In the genomic region with DNA sequence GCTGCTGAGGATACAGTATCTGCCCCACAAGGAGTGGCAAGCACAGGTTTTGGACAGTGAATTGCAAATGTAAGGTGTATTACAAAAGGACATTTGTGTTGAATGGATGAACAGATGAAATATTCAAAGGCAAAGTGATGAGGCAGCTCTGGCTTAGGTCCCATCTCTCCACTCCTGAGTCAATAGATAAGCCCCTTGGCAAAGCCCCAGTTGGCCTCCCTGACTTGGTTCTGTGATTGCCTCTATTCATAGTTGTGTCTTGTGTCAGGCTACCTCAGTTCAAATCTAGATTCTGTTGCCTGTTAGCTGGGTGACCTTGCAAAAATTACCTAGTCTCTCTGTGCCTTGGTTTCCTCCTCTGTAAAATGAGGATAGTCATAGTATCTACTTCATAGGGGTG, we compare ENCODE assay signal across 17 cellular contexts. TPM values are rescaled to one million over a fixed set of nuclear protein-coding genes. Genes with fewer than 3 reads are reported as not detected.
DNase-seq lines count a peak whose midpoint lies in the region; ATAC-seq and TF ChIP-seq lines count a peak whose summit lies in the region.
"Had no signal": no experiment of that assay in that cellular context is flagged by ENCODE, and none has a peak within 500 bp of the region (broad histone marks: within the 10 kb centered on the region; RNA-seq: fewer than 3 reads in every experiment).

No MANE protein-coding gene starts in this region.

- no peak overlapping the region for H3K4me3 ChIP-seq in heart left ventricle
- H3K4me3 ChIP-seq in esophagus squamous epithelium, result no peak overlapping the region
- H3K4me3 ChIP-seq in osteoblast (ENCODE audit: insufficient read depth, low read length), result no peak overlapping the region
- H3K4me3 ChIP-seq: GM23338 had no signal

- H3K9me3 ChIP-seq in heart left ventricle, result no peaks in the 10 kb centered on the region
- H3K9me3 ChIP-seq in esophagus squamous epithelium, result no peaks in the 10 kb centered on the region
- no peaks in the 10 kb centered on the region for H3K9me3 ChIP-seq in osteoblast (ENCODE audit: low read depth, low read length)

- TF ChIP-seq POLR2A in heart left ventricle (IDR thresholded peaks at IDR 0.05) (no peak), esophagus squamous epithelium (IDR thresholded peaks at IDR 0.05) (no peak)

- peaks cover 5% of the 10 kb centered on the region for H4K20me1 ChIP-seq in osteoblast (ENCODE audit: insufficient read depth, low read length)

- peaks cover 0 to 18% (median 9%) of the 10 kb centered on the region in 9 donors for H3K36me3 ChIP-seq in heart left ventricle
- H3K36me3 ChIP-seq in esophagus squamous epithelium, result peaks cover 2 to 8% (median 5%) of the 10 kb centered on the region in 3 donors
- H3K36me3 ChIP-seq in osteoblast (ENCODE audit: insufficient read depth, low read length), result peaks cover 21% of the 10 kb centered on the region

- intact Hi-C loops in heart left ventricle (cut with DNase I), result no loop called here
- intact Hi-C loops in Right ventricle myocardium inferior (cut with DNase I), result no loop called here
- intact Hi-C loops in esophagus squamous epithelium (cut with DNase I), result no loop called here
- intact Hi-C loops in posterior vena cava (cut with DNase I), result loop anchor here in 1 of 2 donors (1.0 kb wide), 1 partner anchor 42 kb away; no protein-coding TSS in a partner anchor

- DNase-seq in heart left ventricle (peak in 1 of 5 donors; percentile 35), Right ventricle myocardium inferior (ENCODE audit: missing footprints) (no peak), esophagus squamous epithelium (lab: John Stamatoyannopoulos, UW) (no peak), posterior vena cava (ENCODE audit: low spot score) (peak; percentile 66), GM10266 (ENCODE audit: extremely low spot score) (no peak), osteoblast (ENCODE audit: insufficient read length, low spot score, missing footprints) (no peak), MV-4-11 (lab: John Stamatoyannopoulos, UW) (no peak)
- no peak for DNase-seq in stimulated activated naive CD4-positive, alpha-beta T cell treated with Interleukin-2 at 50 U/mL for 16 hours (lab: John Stamatoyannopoulos, UW)
- DNase-seq: activated CD8-positive, alpha-beta T cell treated with anti-CD3 and anti-CD28 coated beads, Interleukin-2, amount 10 ng/mL, durations not matched to agents 7 days and 5 days; effector CD8-positive, alpha-beta T cell; foreskin fibroblast; immature natural killer cell; NCI-H146; NCI-H526 treated with DMSO at 0.1 percent for 48 hours; stimulated activated naive CD4-positive, alpha-beta T cell had no signal

- H3K79me2 ChIP-seq in osteoblast (ENCODE audit: insufficient read depth, low read length), result no peaks in the 10 kb centered on the region

- H3K27me3 ChIP-seq in heart left ventricle (no peaks in the 10 kb centered on the region), esophagus squamous epithelium (no peaks in the 10 kb centered on the region), osteoblast (ENCODE audit: insufficient read depth, low read length) (no peaks in the 10 kb centered on the region)

- no peak overlapping the region for H2AFZ ChIP-seq in osteoblast (ENCODE audit: low read length)
- H2AFZ ChIP-seq: GM23338 had no signal

- no peak for TF ChIP-seq CTCF in heart left ventricle (IDR thresholded peaks at IDR 0.05)
- no peak for TF ChIP-seq CTCF in esophagus squamous epithelium (IDR thresholded peaks at IDR 0.05)
- no peak for TF ChIP-seq CTCF in GM10266 (IDR thresholded peaks at IDR 0.05; ENCODE audit: control insufficient read depth, insufficient read depth, low read depth, missing control alignments)
- TF ChIP-seq CTCF in osteoblast (IDR thresholded peaks at IDR 0.05; ENCODE audit: extremely low read depth, low read depth, low read length), result no peak

- H3K4me2 ChIP-seq in osteoblast (ENCODE audit: insufficient read depth, low read length), result no peak overlapping the region

- H3K4me1 ChIP-seq in heart left ventricle, result peaks cover 0 to 62% (median 43%) of the 10 kb centered on the region in 12 donors
- H3K4me1 ChIP-seq in esophagus squamous epithelium, result peaks cover 55 to 69% (median 64%) of the 10 kb centered on the region in 3 donors
- H3K4me1 ChIP-seq in osteoblast (ENCODE audit: insufficient read depth, low read length), result peaks cover 35% of the 10 kb centered on the region

- peak overlapping the region in 10 of 12 donors; percentile 30 to 96 (median 84) for H3K27ac ChIP-seq in heart left ventricle
- peak overlapping the region in 3 of 4 donors; percentile 92 to 97 (median 94) for H3K27ac ChIP-seq in esophagus squamous epithelium
- no peak overlapping the region for H3K27ac ChIP-seq in osteoblast (ENCODE audit: low read depth, low read length)

- ATAC-seq in heart left ventricle (no peak), Right ventricle myocardium inferior (no peak)
- ATAC-seq: activated CD8-positive, alpha-beta T cell treated with anti-CD3 and anti-CD28 coated beads, Interleukin-2, amount 10 ng/mL, durations not matched to agents 7 days and 5 days; GM23338 had no signal

RNA-seq across cellular contexts. Expression of a gene that starts 1.8 kb away (rescaled TPM):
- total RNA-seq in heart left ventricle, result 10 to 100 TPM; 15.7 to 84.3 (median 51.3) TPM
- 10 to 100 TPM; 19.4 to 29.0 TPM for polyA plus RNA-seq in heart left ventricle
- total RNA-seq in Right ventricle myocardium inferior, result 53.5 TPM
- 100 to 1,000 TPM in 1 of 4 donors, 10 to 100 TPM in 2, 1 to 10 TPM in 1; 4.3 to 365 (median 21.6) TPM for total RNA-seq in esophagus squamous epithelium
- total RNA-seq in posterior vena cava, result 100 to 1,000 TPM; 231 to 371 TPM
- 3.6 and 3.8 TPM in 2 replicates for total RNA-seq in osteoblast
- total RNA-seq: activated CD8-positive, alpha-beta T cell treated with anti-CD3 and anti-CD28 coated beads, Interleukin-2, amount 10 ng/mL, durations not matched to agents 7 days and 5 days; activated T-helper 2 cell treated with anti-CD3 and anti-CD28 coated beads, Interferon-gamma antibody, Interleukin-2, Interleukin-4, amounts not matched to agents 10 μg/mL and 5 μg/mL and 100 μg/mL, durations not matched to agents 14 hours and 24 hours and 36 hours had no signal

RNA-seq across cellular contexts. Expression of a gene that starts 10.5 kb away (rescaled TPM):
- total RNA-seq in heart left ventricle (10 to 100 TPM in 6 of 9 donors, 1 to 10 TPM in 3; 8.2 to 25.4 (median 12.1) TPM), Right ventricle myocardium inferior (13.0 TPM), esophagus squamous epithelium (10 to 100 TPM; 22.6 to 39.7 (median 28.1) TPM), posterior vena cava (10 to 100 TPM; 28.8 to 29.2 TPM), osteoblast (11.5 and 12.7 TPM in 2 replicates)
- 10 to 100 TPM in 1 of 2 donors, 1 to 10 TPM in 1; 5.7 to 20.0 TPM for polyA plus RNA-seq in heart left ventricle

RNA-seq across cellular contexts. Expression of a gene that starts 22.2 kb away (rescaled TPM):
- total RNA-seq in heart left ventricle, result 1 to 10 TPM in 6 of 9 donors, under 1 TPM in 3; 0.45 to 1.5 (median 1.1) TPM
- 1 to 10 TPM; 2.6 to 3.0 TPM for polyA plus RNA-seq in heart left ventricle
- total RNA-seq in Right ventricle myocardium inferior, result 3.5 TPM
- 1 to 10 TPM in 1 of 4 donors, under 1 TPM in 2, not detected in 1; 0.45 to 1.5 (median 0.92) TPM for total RNA-seq in esophagus squamous epithelium
- 10 to 100 TPM in 1 of 2 donors, 1 to 10 TPM in 1; 8.4 to 12.6 TPM for total RNA-seq in posterior vena cava
- total RNA-seq in osteoblast, result 0.29 and 0.36 TPM in 2 replicates
- polyA plus RNA-seq: immature natural killer cell had no signal

RNA-seq across cellular contexts. Expression of a gene that starts 26.3 kb away (rescaled TPM):
- total RNA-seq in heart left ventricle (10 to 100 TPM in 5 of 9 donors, 1 to 10 TPM in 4; 5.6 to 27.9 (median 10.8) TPM), Right ventricle myocardium inferior (5.3 TPM), esophagus squamous epithelium (10 to 100 TPM in 3 of 4 donors, 1 to 10 TPM in 1; 9.2 to 24.5 (median 13.0) TPM), posterior vena cava (1 to 10 TPM; 7.7 to 9.8 TPM), osteoblast (20.6 and 21.0 TPM in 2 replicates)
- polyA plus RNA-seq in heart left ventricle, result 10 to 100 TPM in 1 of 2 donors, 1 to 10 TPM in 1; 9.1 to 10.7 TPM
